Comparison of ENCODE assay signal across 12 cellular contexts in genomic region chr12:59820594-59821011, GRCh38.
"Had no signal": no experiment of that assay in that cellular context is flagged by ENCODE, and none has a peak within 500 bp of the region (broad histone marks: within the 10 kb centered on the region; RNA-seq: fewer than 3 reads in every experiment).

No MANE protein-coding gene starts in this region.

- H3K4me2 ChIP-seq: neural progenitor cell had no signal

- H3K9ac ChIP-seq: neural progenitor cell had no signal

- ATAC-seq: activated T-cell treated with anti-CD3 and anti-CD28 coated beads, Interleukin-2, amount 50 U/mL, for 4 hours; lower lobe of right lung had no signal

- H3K9me3 ChIP-seq: ascending aorta, lower lobe of right lung, ovary had no signal

- DNase-seq: activated CD4-positive, alpha-beta memory T cell treated with anti-CD3 and anti-CD28 coated beads for 36 hours; activated CD4-positive, CD25-positive, alpha-beta regulatory T cell treated with anti-CD3 and anti-CD28 coated beads, Interleukin-2, amount 50 U/mL, for 72 hours; activated gamma-delta T cell treated with Interleukin-2 at 50 U/mL for 16 hours; activated naive CD8-positive, alpha-beta T cell treated with anti-CD3 and anti-CD28 coated beads, Interleukin-2, amount 10 ng/mL, durations not matched to agents 7 days and 5 days; activated T-cell treated with anti-CD3 and anti-CD28 coated beads, Interleukin-2, amount 50 U/mL, for 4 hours; lower lobe of right lung; midbrain; ovary; stimulated activated CD4-positive, alpha-beta T cell treated with anti-CD3 and anti-CD28 coated beads, Interleukin-2, amount 100 ng/mL, for 48 hours; stimulated activated naive CD4-positive, alpha-beta T cell treated with Interleukin-2 at 50 U/mL for 16 hours had no signal

- H3K4me1 ChIP-seq: ascending aorta, lower lobe of right lung, neural progenitor cell had no signal

- H3K4me3 ChIP-seq: ascending aorta, lower lobe of right lung, neural progenitor cell, ovary had no signal

- H2AFZ ChIP-seq: neural progenitor cell had no signal

- H3K27ac ChIP-seq: ascending aorta, lower lobe of right lung, neural progenitor cell, ovary had no signal

- H3K27me3 ChIP-seq: ascending aorta, neural progenitor cell, ovary had no signal

- H3K36me3 ChIP-seq: ascending aorta, lower lobe of right lung, neural progenitor cell, ovary had no signal
